8 cellular contexts compared by ENCODE assay signal in the genomic region with DNA sequence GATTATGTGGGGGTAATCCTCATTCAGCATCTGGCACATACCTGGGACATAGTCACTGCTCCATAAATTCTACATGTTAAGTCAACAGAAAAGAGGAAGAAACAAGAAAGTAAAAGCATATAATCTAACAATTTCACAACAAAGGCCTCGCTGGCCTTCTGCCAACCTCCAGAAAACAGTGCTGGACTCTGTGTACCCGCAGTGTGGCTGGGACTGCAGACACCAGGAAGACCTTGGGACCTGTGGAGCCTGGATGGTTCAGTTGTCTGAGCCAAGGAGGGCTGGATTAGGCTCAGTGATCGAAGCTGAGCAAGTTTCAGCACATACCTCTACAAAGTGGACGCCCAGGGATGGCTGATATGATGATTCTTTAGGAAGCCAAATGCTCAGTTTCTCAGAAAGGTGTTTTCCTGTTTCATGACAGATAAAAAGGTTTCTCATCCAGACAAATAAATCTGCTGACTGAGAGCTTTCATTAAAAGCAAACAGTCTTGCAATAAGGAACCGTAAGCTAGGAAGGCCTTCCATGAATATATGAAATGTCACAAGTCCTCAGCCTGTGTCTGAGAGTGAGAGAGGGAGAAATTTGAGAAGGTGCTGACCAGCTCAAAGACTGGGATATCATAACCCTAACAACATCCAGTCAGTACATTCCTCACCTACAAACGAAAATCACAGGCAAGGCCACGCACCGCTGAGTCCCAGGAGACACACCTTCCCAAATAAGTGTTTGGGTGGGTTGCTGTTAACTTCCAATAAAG. TPM values are rescaled to one million over a fixed set of nuclear protein-coding genes. Genes with fewer than 3 reads are reported as not detected.
A peak's percentile ranks its signal among the peaks of the same experiment; 100 is the strongest.
DNase-seq lines count a peak whose midpoint lies in the region; ATAC-seq and TF ChIP-seq lines count a peak whose summit lies in the region.

No MANE protein-coding gene starts in this region.

- no peaks in the 10 kb centered on the region for H3K9me3 Mint-ChIP-seq in T-helper 2 cell treated with Interferon-gamma antibody and Interleukin-4, amounts not matched to agents 5 μg/mL and 100 μg/mL, for 36 hours

- H3K4me3 Mint-ChIP-seq in T-helper 2 cell treated with Interferon-gamma antibody and Interleukin-4, amounts not matched to agents 5 μg/mL and 100 μg/mL, for 36 hours: peak overlapping the region; percentile 23

- POLR2A ChIA-PET in HEK293T (lab: Yijun Ruan, JAX): no interaction called here

- H3K27me3 ChIP-seq in lower lobe of right lung (ENCODE audit: low read depth) (no peaks in the 10 kb centered on the region), thyroid gland (no peaks in the 10 kb centered on the region)

- H3K36me3 ChIP-seq in lower lobe of right lung (no peaks in the 10 kb centered on the region), thyroid gland (no peaks in the 10 kb centered on the region)

- H3K9me3 ChIP-seq in lower lobe of right lung: no peaks in the 10 kb centered on the region
- no peaks in the 10 kb centered on the region for H3K9me3 ChIP-seq in thyroid gland

- CTCF ChIA-PET in HEK293T (lab: Yijun Ruan, JAX): no interaction called here

- intact Hi-C loops in lower lobe of right lung (cut with DNase I): no loop called here
- intact Hi-C loops in thyroid gland (cut with DNase I): no loop called here

- H3K27ac ChIP-seq in lower lobe of right lung (peak overlapping the region; percentile 82), thyroid gland (peak overlapping the region; percentile 64 to 78 (median 74))

- peak; percentile 40 to 54 for ATAC-seq in lower lobe of right lung
- ATAC-seq in GM21515 (IDR thresholded peaks at IDR 0.05; ENCODE audit: unreplicated experiment): no peak

- H3K27ac Mint-ChIP-seq in T-helper 2 cell treated with Interferon-gamma antibody and Interleukin-4, amounts not matched to agents 5 μg/mL and 100 μg/mL, for 36 hours: peak overlapping the region; percentile 19

- TF ChIP-seq CTCF in cardiac fibroblast (IDR thresholded peaks at IDR 0.05; ENCODE audit: low read depth, low read length) (no peak), lower lobe of right lung (IDR thresholded peaks at IDR 0.05) (no peak), thyroid gland (IDR thresholded peaks at IDR 0.05) (no peak)

- DNase-seq in T-helper 2 cell treated with Interferon-gamma antibody and Interleukin-4, amounts not matched to agents 5 μg/mL and 100 μg/mL, for 36 hours (ENCODE audit: low spot score): no peak
- no peak for DNase-seq in T-helper 2 cell
- DNase-seq in cardiac fibroblast (ENCODE audit: low read depth in 2 of 2): peak; percentile 77 to 83
- peak; percentile 71 for DNase-seq in lower lobe of right lung
- peak; percentile 80 to 82 for DNase-seq in thyroid gland
- DNase-seq in COR-L47 (lab: John Stamatoyannopoulos, UW): no peak
- DNase-seq in HEK293T (ENCODE audit: extremely low spot score): no peak

- no peak for TF ChIP-seq POLR2A in thyroid gland (IDR thresholded peaks at IDR 0.05)

- H3K4me1 ChIP-seq in lower lobe of right lung: peaks cover 94% of the 10 kb centered on the region
- peaks cover 77 to 96% of the 10 kb centered on the region in 2 donors for H3K4me1 ChIP-seq in thyroid gland

- H3K27me3 Mint-ChIP-seq in T-helper 2 cell treated with Interferon-gamma antibody and Interleukin-4, amounts not matched to agents 5 μg/mL and 100 μg/mL, for 36 hours (ENCODE audit: low read depth): no peaks in the 10 kb centered on the region

- peaks cover 40% of the 10 kb centered on the region for H3K36me3 Mint-ChIP-seq in T-helper 2 cell treated with Interferon-gamma antibody and Interleukin-4, amounts not matched to agents 5 μg/mL and 100 μg/mL, for 36 hours (ENCODE audit: low read depth)

- WGBS in thyroid gland, 2 donors: 53 to 56% methylated on average over 8 of the region's 8 CpGs

- peaks cover 49% of the 10 kb centered on the region for H3K4me1 Mint-ChIP-seq in T-helper 2 cell treated with Interferon-gamma antibody and Interleukin-4, amounts not matched to agents 5 μg/mL and 100 μg/mL, for 36 hours (ENCODE audit: low read depth)

- no peak overlapping the region for H3K4me3 ChIP-seq in cardiac fibroblast (replicated peaks in 1 of 2; ENCODE audit: low read depth in 2 of 2, low read length in 2 of 2)
- no peak overlapping the region for H3K4me3 ChIP-seq in lower lobe of right lung
- H3K4me3 ChIP-seq in thyroid gland (replicated peaks in 1 of 3): no peak overlapping the region

TF ChIP-seq in HEK293T, 16 proteins besides CTCF, POLR2A, EP300 and RAD21:
- no peak for TF ChIP-seq HDGF (IDR thresholded peaks at IDR 0.05; ENCODE audit: borderline replicate concordance)
- TF ChIP-seq ZNF384 (IDR thresholded peaks at IDR 0.05): no peak
- no peak for TF ChIP-seq ELF4 (IDR thresholded peaks at IDR 0.05)
- TF ChIP-seq LEF1 (IDR thresholded peaks at IDR 0.05; ENCODE audit: borderline replicate concordance): no peak
- TF ChIP-seq BHLHE40 (IDR thresholded peaks at IDR 0.05; ENCODE audit: borderline replicate concordance): no peak
- no peak for TF ChIP-seq FOXK2 (IDR thresholded peaks at IDR 0.05)
- no peak for TF ChIP-seq L3MBTL2 (conservative IDR thresholded peaks at IDR 0.05)
- no peak for TF ChIP-seq SP1 (IDR thresholded peaks at IDR 0.05)
- no peak for TF ChIP-seq NFRKB (IDR thresholded peaks at IDR 0.05)
- no peak for TF ChIP-seq SUZ12 (IDR thresholded peaks at IDR 0.05)
- no peak for TF ChIP-seq FOXM1 (IDR thresholded peaks at IDR 0.05; ENCODE audit: borderline replicate concordance)
- TF ChIP-seq FOXA1 (IDR thresholded peaks at IDR 0.05): no peak
- TF ChIP-seq TARDBP (IDR thresholded peaks at IDR 0.05): no peak
- TF ChIP-seq, protein P1, sequence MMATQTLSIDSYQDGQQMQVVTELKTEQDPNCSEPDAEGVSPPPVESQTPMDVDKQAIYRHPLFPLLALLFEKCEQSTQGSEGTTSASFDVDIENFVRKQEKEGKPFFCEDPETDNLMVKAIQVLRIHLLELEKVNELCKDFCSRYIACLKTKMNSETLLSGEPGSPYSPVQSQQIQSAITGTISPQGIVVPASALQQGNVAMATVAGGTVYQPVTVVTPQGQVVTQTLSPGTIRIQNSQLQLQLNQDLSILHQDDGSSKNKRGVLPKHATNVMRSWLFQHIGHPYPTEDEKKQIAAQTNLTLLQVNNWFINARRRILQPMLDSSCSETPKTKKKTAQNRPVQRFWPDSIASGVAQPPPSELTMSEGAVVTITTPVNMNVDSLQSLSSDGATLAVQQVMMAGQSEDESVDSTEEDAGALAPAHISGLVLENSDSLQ (IDR thresholded peaks at IDR 0.05): no peak
- no peak for TF ChIP-seq CTBP1 (IDR thresholded peaks at IDR 0.05; ENCODE audit: borderline replicate concordance)
- TF ChIP-seq ARNT (IDR thresholded peaks at IDR 0.05): no peak
TF ChIP-seq in HEK293T: peak in this region for 0.

RNA-seq across cellular contexts. Expression of a gene that starts 48.4 kb away (rescaled TPM):
- 236 TPM for total RNA-seq in lower lobe of right lung
- total RNA-seq in thyroid gland: 100 to 1,000 TPM in 2 of 4 donors, 10 to 100 TPM in 2; 75.4 to 116 (median 93.1) TPM

Comparison
In these comparisons a context has a peak if more than half of its experiments do, and no peak if none do; other contexts are left out.
1. DNase-seq: peak in cardiac fibroblast (2 of 2), lower lobe of right lung (single experiment) and thyroid gland (2 of 2); none in T-helper 2 cell treated with Interferon-gamma antibody and Interleukin-4, amounts not matched to agents 5 μg/mL and 100 μg/mL, for 36 hours (single experiment), T-helper 2 cell (0 of 5), COR-L47 (single experiment) and HEK293T (single experiment).